ENCODE assay signal across 1 cellular context in genomic region chr14:61537567-61538463, GRCh38.
TF ChIP-seq lines count a peak whose summit lies in the region.

No MANE protein-coding gene starts in this region.

TF ChIP-seq in HepG2, 621 proteins besides CTCF, POLR2A, EP300 and RAD21 (continued from another document and continues in another):
- TF ChIP-seq, protein P1, sequence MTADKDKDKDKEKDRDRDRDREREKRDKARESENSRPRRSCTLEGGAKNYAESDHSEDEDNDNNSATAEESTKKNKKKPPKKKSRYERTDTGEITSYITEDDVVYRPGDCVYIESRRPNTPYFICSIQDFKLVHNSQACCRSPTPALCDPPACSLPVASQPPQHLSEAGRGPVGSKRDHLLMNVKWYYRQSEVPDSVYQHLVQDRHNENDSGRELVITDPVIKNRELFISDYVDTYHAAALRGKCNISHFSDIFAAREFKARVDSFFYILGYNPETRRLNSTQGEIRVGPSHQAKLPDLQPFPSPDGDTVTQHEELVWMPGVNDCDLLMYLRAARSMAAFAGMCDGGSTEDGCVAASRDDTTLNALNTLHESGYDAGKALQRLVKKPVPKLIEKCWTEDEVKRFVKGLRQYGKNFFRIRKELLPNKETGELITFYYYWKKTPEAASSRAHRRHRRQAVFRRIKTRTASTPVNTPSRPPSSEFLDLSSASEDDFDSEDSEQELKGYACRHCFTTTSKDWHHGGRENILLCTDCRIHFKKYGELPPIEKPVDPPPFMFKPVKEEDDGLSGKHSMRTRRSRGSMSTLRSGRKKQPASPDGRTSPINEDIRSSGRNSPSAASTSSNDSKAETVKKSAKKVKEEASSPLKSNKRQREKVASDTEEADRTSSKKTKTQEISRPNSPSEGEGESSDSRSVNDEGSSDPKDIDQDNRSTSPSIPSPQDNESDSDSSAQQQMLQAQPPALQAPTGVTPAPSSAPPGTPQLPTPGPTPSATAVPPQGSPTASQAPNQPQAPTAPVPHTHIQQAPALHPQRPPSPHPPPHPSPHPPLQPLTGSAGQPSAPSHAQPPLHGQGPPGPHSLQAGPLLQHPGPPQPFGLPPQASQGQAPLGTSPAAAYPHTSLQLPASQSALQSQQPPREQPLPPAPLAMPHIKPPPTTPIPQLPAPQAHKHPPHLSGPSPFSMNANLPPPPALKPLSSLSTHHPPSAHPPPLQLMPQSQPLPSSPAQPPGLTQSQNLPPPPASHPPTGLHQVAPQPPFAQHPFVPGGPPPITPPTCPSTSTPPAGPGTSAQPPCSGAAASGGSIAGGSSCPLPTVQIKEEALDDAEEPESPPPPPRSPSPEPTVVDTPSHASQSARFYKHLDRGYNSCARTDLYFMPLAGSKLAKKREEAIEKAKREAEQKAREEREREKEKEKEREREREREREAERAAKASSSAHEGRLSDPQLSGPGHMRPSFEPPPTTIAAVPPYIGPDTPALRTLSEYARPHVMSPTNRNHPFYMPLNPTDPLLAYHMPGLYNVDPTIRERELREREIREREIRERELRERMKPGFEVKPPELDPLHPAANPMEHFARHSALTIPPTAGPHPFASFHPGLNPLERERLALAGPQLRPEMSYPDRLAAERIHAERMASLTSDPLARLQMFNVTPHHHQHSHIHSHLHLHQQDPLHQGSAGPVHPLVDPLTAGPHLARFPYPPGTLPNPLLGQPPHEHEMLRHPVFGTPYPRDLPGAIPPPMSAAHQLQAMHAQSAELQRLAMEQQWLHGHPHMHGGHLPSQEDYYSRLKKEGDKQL (CRISPR knock-in tag; IDR thresholded peaks at IDR 0.05; ENCODE audit: low read depth), result peak; percentile 90
- TF ChIP-seq ESRRA (CRISPR knock-in tag; IDR thresholded peaks at IDR 0.05; ENCODE audit: low read depth), result no peak
- peak; percentile 92 for TF ChIP-seq SIX4 (CRISPR knock-in tag; IDR thresholded peaks at IDR 0.05)
- no peak for TF ChIP-seq TARDBP (CRISPR knock-in tag; IDR thresholded peaks at IDR 0.05)
- peak; percentile 75 for TF ChIP-seq NR2F6 (IDR thresholded peaks at IDR 0.05)
- peak; percentile 76 for TF ChIP-seq NR2F6 (CRISPR knock-in tag; IDR thresholded peaks at IDR 0.05)
- peak; percentile 92; the same call in 1 of the 2 replicates for TF ChIP-seq HMG20A (CRISPR knock-in tag; IDR thresholded peaks at IDR 0.05; ENCODE audit: borderline replicate concordance)
- TF ChIP-seq RARG (CRISPR knock-in tag; IDR thresholded peaks at IDR 0.05; ENCODE audit: low read depth), result no peak
- peak; percentile 76 for TF ChIP-seq HNF1A (IDR thresholded peaks at IDR 0.05; ENCODE audit: low read depth)
- peak; percentile 82 for TF ChIP-seq HNF1A (CRISPR knock-in tag; IDR thresholded peaks at IDR 0.05; ENCODE audit: borderline replicate concordance)
- peak; percentile 85 for TF ChIP-seq MED1 (CRISPR knock-in tag; IDR thresholded peaks at IDR 0.05)
- no peak for TF ChIP-seq ZNF232 (CRISPR knock-in tag; IDR thresholded peaks at IDR 0.05; ENCODE audit: borderline replicate concordance)
- no peak for TF ChIP-seq SATB2 (CRISPR knock-in tag; IDR thresholded peaks at IDR 0.05)
- TF ChIP-seq RFX1 (IDR thresholded peaks at IDR 0.05), result no peak
- TF ChIP-seq GATAD2A (CRISPR knock-in tag; IDR thresholded peaks at IDR 0.05), result peak; percentile 97
- TF ChIP-seq, protein P2, sequence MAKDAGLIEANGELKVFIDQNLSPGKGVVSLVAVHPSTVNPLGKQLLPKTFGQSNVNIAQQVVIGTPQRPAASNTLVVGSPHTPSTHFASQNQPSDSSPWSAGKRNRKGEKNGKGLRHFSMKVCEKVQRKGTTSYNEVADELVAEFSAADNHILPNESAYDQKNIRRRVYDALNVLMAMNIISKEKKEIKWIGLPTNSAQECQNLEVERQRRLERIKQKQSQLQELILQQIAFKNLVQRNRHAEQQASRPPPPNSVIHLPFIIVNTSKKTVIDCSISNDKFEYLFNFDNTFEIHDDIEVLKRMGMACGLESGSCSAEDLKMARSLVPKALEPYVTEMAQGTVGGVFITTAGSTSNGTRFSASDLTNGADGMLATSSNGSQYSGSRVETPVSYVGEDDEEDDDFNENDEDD (CRISPR knock-in tag; IDR thresholded peaks at IDR 0.05; ENCODE audit: borderline replicate concordance), result no peak
- TF ChIP-seq ARNTL (CRISPR knock-in tag; IDR thresholded peaks at IDR 0.05), result no peak; the same call in 1 of the 2 replicates
- no peak for TF ChIP-seq STAT5B (CRISPR knock-in tag; IDR thresholded peaks at IDR 0.05)
- no peak for TF ChIP-seq JUN (CRISPR knock-in tag; IDR thresholded peaks at IDR 0.05)
- TF ChIP-seq ZNF580 (CRISPR knock-in tag; IDR thresholded peaks at IDR 0.05; ENCODE audit: borderline replicate concordance, low read depth), result peak; percentile 58; the same call in 1 of the 2 replicates
- peak; percentile 98 for TF ChIP-seq ARID5B (CRISPR knock-in tag; IDR thresholded peaks at IDR 0.05)
- no peak for TF ChIP-seq ZNF44 (CRISPR knock-in tag; IDR thresholded peaks at IDR 0.05)
- no peak; the same call in 1 of the 2 replicates for TF ChIP-seq ZBTB43 (CRISPR knock-in tag; conservative IDR thresholded peaks at IDR 0.05)
- TF ChIP-seq RCOR2 (CRISPR knock-in tag; IDR thresholded peaks at IDR 0.05), result peak; percentile 85; the same call in 1 of the 2 replicates
- no peak for TF ChIP-seq THAP8 (CRISPR knock-in tag; IDR thresholded peaks at IDR 0.05; ENCODE audit: borderline replicate concordance)
- peak in 1 of 2 experiments; percentile 48; a peak in 3 of 4 replicates for TF ChIP-seq NR2F1 (CRISPR knock-in tag; IDR thresholded peaks at IDR 0.05)
- peak; percentile 68; the same call in 1 of the 2 replicates for TF ChIP-seq ZNF350 (CRISPR knock-in tag; IDR thresholded peaks at IDR 0.05; ENCODE audit: borderline replicate concordance, low read depth)
- no peak for TF ChIP-seq ATF7 (IDR thresholded peaks at IDR 0.05)
- peak; percentile 17; the same call in 1 of the 2 replicates for TF ChIP-seq ATF7 (CRISPR knock-in tag; IDR thresholded peaks at IDR 0.05)
- TF ChIP-seq TEAD3 (CRISPR knock-in tag; optimal IDR thresholded peaks at IDR 0.05; ENCODE audit: borderline replicate concordance), result peak; percentile 72
- TF ChIP-seq SMC3 (IDR thresholded peaks at IDR 0.05; ENCODE audit: low read length), result peak; percentile 20; the same call in 1 of the 2 replicates
- no peak for TF ChIP-seq ZNF703 (CRISPR knock-in tag; IDR thresholded peaks at IDR 0.05; ENCODE audit: borderline replicate concordance)
- TF ChIP-seq, protein P3, sequence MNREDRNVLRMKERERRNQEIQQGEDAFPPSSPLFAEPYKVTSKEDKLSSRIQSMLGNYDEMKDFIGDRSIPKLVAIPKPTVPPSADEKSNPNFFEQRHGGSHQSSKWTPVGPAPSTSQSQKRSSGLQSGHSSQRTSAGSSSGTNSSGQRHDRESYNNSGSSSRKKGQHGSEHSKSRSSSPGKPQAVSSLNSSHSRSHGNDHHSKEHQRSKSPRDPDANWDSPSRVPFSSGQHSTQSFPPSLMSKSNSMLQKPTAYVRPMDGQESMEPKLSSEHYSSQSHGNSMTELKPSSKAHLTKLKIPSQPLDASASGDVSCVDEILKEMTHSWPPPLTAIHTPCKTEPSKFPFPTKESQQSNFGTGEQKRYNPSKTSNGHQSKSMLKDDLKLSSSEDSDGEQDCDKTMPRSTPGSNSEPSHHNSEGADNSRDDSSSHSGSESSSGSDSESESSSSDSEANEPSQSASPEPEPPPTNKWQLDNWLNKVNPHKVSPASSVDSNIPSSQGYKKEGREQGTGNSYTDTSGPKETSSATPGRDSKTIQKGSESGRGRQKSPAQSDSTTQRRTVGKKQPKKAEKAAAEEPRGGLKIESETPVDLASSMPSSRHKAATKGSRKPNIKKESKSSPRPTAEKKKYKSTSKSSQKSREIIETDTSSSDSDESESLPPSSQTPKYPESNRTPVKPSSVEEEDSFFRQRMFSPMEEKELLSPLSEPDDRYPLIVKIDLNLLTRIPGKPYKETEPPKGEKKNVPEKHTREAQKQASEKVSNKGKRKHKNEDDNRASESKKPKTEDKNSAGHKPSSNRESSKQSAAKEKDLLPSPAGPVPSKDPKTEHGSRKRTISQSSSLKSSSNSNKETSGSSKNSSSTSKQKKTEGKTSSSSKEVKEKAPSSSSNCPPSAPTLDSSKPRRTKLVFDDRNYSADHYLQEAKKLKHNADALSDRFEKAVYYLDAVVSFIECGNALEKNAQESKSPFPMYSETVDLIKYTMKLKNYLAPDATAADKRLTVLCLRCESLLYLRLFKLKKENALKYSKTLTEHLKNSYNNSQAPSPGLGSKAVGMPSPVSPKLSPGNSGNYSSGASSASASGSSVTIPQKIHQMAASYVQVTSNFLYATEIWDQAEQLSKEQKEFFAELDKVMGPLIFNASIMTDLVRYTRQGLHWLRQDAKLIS (CRISPR knock-in tag; IDR thresholded peaks at IDR 0.05), result 0 out of 2 replicates have a peak, but pooled peaks have one; percentile 39
- TF ChIP-seq THAP11 (CRISPR knock-in tag; IDR thresholded peaks at IDR 0.05), result peak; percentile 73
- no peak; the same call in 1 of the 2 replicates for TF ChIP-seq NFYB (CRISPR knock-in tag; IDR thresholded peaks at IDR 0.05)
- peak; percentile 84 for TF ChIP-seq SAP130 (CRISPR knock-in tag; IDR thresholded peaks at IDR 0.05; ENCODE audit: low read depth)
- TF ChIP-seq RELA (CRISPR knock-in tag; IDR thresholded peaks at IDR 0.05), result no peak
- no peak for TF ChIP-seq ZMAT3 (CRISPR knock-in tag; conservative IDR thresholded peaks at IDR 0.05)
